Comparison of ENCODE assay signal across 10 cellular contexts in genomic region chr22:39306456-39307361, GRCh38. TPM values are rescaled to one million over a fixed set of nuclear protein-coding genes. Genes with fewer than 3 reads are reported as not detected.
DNase-seq lines count a peak whose midpoint lies in the region; ATAC-seq and TF ChIP-seq lines count a peak whose summit lies in the region.
"Had no signal": no experiment of that assay in that cellular context is flagged by ENCODE, and none has a peak within 500 bp of the region (broad histone marks: within the 10 kb centered on the region; RNA-seq: fewer than 3 reads in every experiment).

No MANE protein-coding gene starts in this region.

- ATAC-seq in GM18498 (IDR thresholded peaks at IDR 0.05; ENCODE audit: unreplicated experiment), result no peak
- ATAC-seq: left colon had no signal

- H2AFZ ChIP-seq in SU-DHL-6 (ENCODE audit: low read depth, low read length, severe bottlenecking), result no peak overlapping the region

- H3K27me3 ChIP-seq in SU-DHL-6 (ENCODE audit: low read length) (no peaks in the 10 kb centered on the region), brain microvascular endothelial cell (replicated peaks) (no peaks in the 10 kb centered on the region)
- H3K27me3 ChIP-seq: SJSA1 had no signal

- peaks cover 3% of the 10 kb centered on the region; the same call in 1 of the 2 replicates for H3F3A ChIP-seq in SU-DHL-6 (ENCODE audit: insufficient read depth)

- H3K36me3 ChIP-seq in SU-DHL-6 (ENCODE audit: low read length) (no peaks in the 10 kb centered on the region), brain microvascular endothelial cell (replicated peaks) (peaks cover 16% of the 10 kb centered on the region)

- H3K27ac ChIP-seq in SU-DHL-6 (ENCODE audit: low read depth, low read length) (no peak overlapping the region), brain microvascular endothelial cell (no peak overlapping the region)
- H3K27ac ChIP-seq: SJSA1 had no signal

- H3K9me2 ChIP-seq in SU-DHL-6 (replicated peaks; ENCODE audit: insufficient read depth, low read length), result no peaks in the 10 kb centered on the region

- TF ChIP-seq CTCF in SU-DHL-6 (IDR thresholded peaks at IDR 0.05; ENCODE audit: insufficient read depth, low read length, poor library complexity, severe bottlenecking) (peak; percentile 27), brain microvascular endothelial cell (IDR thresholded peaks at IDR 0.05; ENCODE audit: low read depth, low read length, missing control alignments) (peak; percentile 65)

- H4K20me1 ChIP-seq in SU-DHL-6 (ENCODE audit: low read depth, low read length), result no peaks in the 10 kb centered on the region

- DNase-seq in DMS53 (lab: John Stamatoyannopoulos, UW) (peak; percentile 73), DMS53 treated with DMSO at 0.1 percent for 48 hours (lab: John Stamatoyannopoulos, UW; ENCODE audit: unreplicated experiment) (no peak), brain microvascular endothelial cell (no peak), lung microvascular endothelial cell (ENCODE audit: low read depth in 2 of 2) (peak; percentile 64 to 69), GOT3 (lab: John Stamatoyannopoulos, UW) (no peak), putamen (ENCODE audit: low spot score) (no peak)

- H3K79me2 ChIP-seq in SU-DHL-6 (ENCODE audit: insufficient read depth, low read length), result no peaks in the 10 kb centered on the region

- in situ Hi-C loops in brain microvascular endothelial cell (cut with HindIII; ENCODE audit: low pct_ligation_motif_present, low sequenced_read_pairs), result no loop called here

- H3K9me3 ChIP-seq in SU-DHL-6 (ENCODE audit: insufficient read depth, low read length), result no peaks in the 10 kb centered on the region
- H3K9me3 ChIP-seq: SJSA1 had no signal

- H3K4me3 ChIP-seq in SU-DHL-6 (ENCODE audit: insufficient read depth, low read length, poor library complexity, severe bottlenecking) (no peak overlapping the region), brain microvascular endothelial cell (ENCODE audit: low read depth, low read length) (no peak overlapping the region)
- H3K4me3 ChIP-seq: SJSA1 had no signal

- H3K4me2 ChIP-seq in SU-DHL-6 (ENCODE audit: low read depth, low read length, poor library complexity, severe bottlenecking), result no peak overlapping the region

- H3K9ac ChIP-seq in SU-DHL-6 (ENCODE audit: low read length), result no peak overlapping the region

RNA-seq across cellular contexts. Expression of gene RPL3, which starts 12.7 kb away (rescaled TPM):
- total RNA-seq in lung microvascular endothelial cell, result 2,451 and 3,005 TPM in 2 replicates

RNA-seq across cellular contexts. Expression of gene SYNGR1, which starts 43.1 kb away (rescaled TPM):
- under 0.01 and 0.44 TPM in 2 replicates for total RNA-seq in lung microvascular endothelial cell

Comparison
In these comparisons a context has a peak if more than half of its experiments do, and no peak if none do; other contexts are left out.
1. DNase-seq: peak in DMS53 (single experiment) and lung microvascular endothelial cell (2 of 2); none in DMS53 treated with DMSO at 0.1 percent for 48 hours (single experiment), brain microvascular endothelial cell (single experiment), GOT3 (single experiment) and putamen (single experiment).